17 cellular contexts compared by ENCODE assay signal in genomic region chr2:23518481-23519333, GRCh38.
DNase-seq lines count a peak whose midpoint lies in the region; ATAC-seq, FAIRE-seq and TF ChIP-seq lines count a peak whose summit lies in the region.
"Had no signal": no experiment of that assay in that cellular context is flagged by ENCODE, and none has a peak within 500 bp of the region (broad histone marks: within the 10 kb centered on the region; RNA-seq: fewer than 3 reads in every experiment).

No MANE protein-coding gene starts in this region.

- no TSS peak for BruUV-seq in HepG2 (replicated peaks; lab: Mats Ljungman, UMichigan)

- no peak overlapping the region for H2AFZ ChIP-seq in HepG2 (ENCODE audit: low read length)

- CTCF ChIA-PET in HepG2 (lab: Yijun Ruan, JAX; ENCODE audit: low intra/inter-chr PET ratio, low total read pairs): no interaction called here

- H3K4me2 ChIP-seq in HepG2 (ENCODE audit: low read depth, low read length): no peak overlapping the region
- H3K4me2 ChIP-seq: BLaER1, KMS-11 had no signal

- peak; percentile 5; the same call in 1 of the 3 replicates for ATAC-seq in HepG2
- no peak for ATAC-seq in right lobe of liver
- peak; percentile 64 to 67 for ATAC-seq in gastrocnemius medialis
- no peak for ATAC-seq in GM18517 (IDR thresholded peaks at IDR 0.05; ENCODE audit: unreplicated experiment)
- no peak for ATAC-seq in HG03045 (IDR thresholded peaks at IDR 0.05; ENCODE audit: unreplicated experiment)
- ATAC-seq: Right ventricle myocardium inferior had no signal

- H3K36me3 ChIP-seq in HepG2 (replicated peaks in 1 of 2; ENCODE audit: control insufficient read depth in 1 of 2, insufficient read depth in 2 of 2, low read length in 2 of 2): no peaks in the 10 kb centered on the region
- no peaks in the 10 kb centered on the region for H3K36me3 ChIP-seq in right lobe of liver
- H3K36me3 ChIP-seq in gastrocnemius medialis: no peaks in the 10 kb centered on the region
- no peaks in the 10 kb centered on the region for H3K36me3 ChIP-seq in MG63
- H3K36me3 ChIP-seq: BLaER1 had no signal

- POLR2A ChIA-PET in HepG2 (lab: Yijun Ruan, JAX): no interaction called here

- peaks cover 2 to 31% of the 10 kb centered on the region in 2 experiments; a peak in 4 of 5 replicates for H3K27me3 ChIP-seq in HepG2 (ENCODE audit: control insufficient read depth in 1 of 2, insufficient read depth in 2 of 2, low read length in 2 of 2)
- no peaks in the 10 kb centered on the region for H3K27me3 ChIP-seq in right lobe of liver
- no peaks in the 10 kb centered on the region for H3K27me3 ChIP-seq in gastrocnemius medialis
- no peaks in the 10 kb centered on the region for H3K27me3 ChIP-seq in MG63
- H3K27me3 ChIP-seq: BLaER1 had no signal

- peak overlapping the region; percentile 43 to 61 (median 47) for H3K27ac Mint-ChIP-seq in nephron

- DNase-seq in HepG2 (ENCODE audit: low spot score) (no peak), right lobe of liver (no peak), gastrocnemius medialis (peak; percentile 85 to 93), GM12892 (ENCODE audit: insufficient read length) (no peak), MG63 (no peak)
- DNase-seq: 8988T; CD8-positive, alpha-beta memory T cell; DMS 273 treated with DMSO at 0.1 percent for 48 hours; NCI-H1105 treated with DMSO at 0.1 percent for 48 hours; NCI-H187; NCI-H82 had no signal

- no peak for TF ChIP-seq RAD21 in HepG2 (CRISPR knock-in tag; IDR thresholded peaks at IDR 0.05)

- FAIRE-seq in HepG2 (lab: Jason Lieb, UNC) (no peak), GM12892 (lab: Jason Lieb, UNC) (no peak)

- H3K27me3 Mint-ChIP-seq in nephron (ENCODE audit: low read depth): peaks cover 15% of the 10 kb centered on the region

- H3K9me3 ChIP-seq in HepG2 (ENCODE audit: low read length): no peaks in the 10 kb centered on the region
- H3K9me3 ChIP-seq in right lobe of liver: no peaks in the 10 kb centered on the region
- no peaks in the 10 kb centered on the region for H3K9me3 ChIP-seq in gastrocnemius medialis
- H3K9me3 ChIP-seq in MG63: no peaks in the 10 kb centered on the region
- H3K9me3 ChIP-seq: BLaER1 had no signal

- WGBS in HepG2 (ENCODE audit: low lambda C conversion rate): 58% methylated on average over 13 of the region's 13 CpGs
- WGBS in right lobe of liver (ENCODE audit: insufficient coverage, low coverage, low lambda C conversion rate, missing lambda C conversion rate): 77% methylated on average over 2 of the region's 13 CpGs

- no peak for TF ChIP-seq EP300 in HepG2 (IDR thresholded peaks at IDR 0.05; ENCODE audit: low read depth in 2 of 2, low read length in 2 of 2)
- no peak for TF ChIP-seq EP300 in HepG2 (CRISPR knock-in tag; IDR thresholded peaks at IDR 0.05; ENCODE audit: borderline replicate concordance)

- no peaks in the 10 kb centered on the region for H4K20me1 ChIP-seq in HepG2 (ENCODE audit: insufficient read depth, low read length)
- H4K20me1 ChIP-seq: BLaER1 had no signal

- H3K9ac ChIP-seq in HepG2 (ENCODE audit: insufficient read depth, low read depth, low read length): no peak overlapping the region
- H3K9ac ChIP-seq: BLaER1, KMS-11 had no signal

- in situ Hi-C loops in HepG2 (cut with HindIII; ENCODE audit: extremely low pct_ligation_motif_present, low pct_unique_long_range_greater_than_20kb) (no loop called here), gastrocnemius medialis (cut with MboI; ENCODE audit: low sequenced_read_pairs in 4 of 4) (loop anchor here in 1 of 4 donors (5.0 to 10.0 kb wide), 3 partner anchors 79 to 226 kb away; no protein-coding TSS in a partner anchor)

- H3K27ac ChIP-seq in HepG2 (ENCODE audit: extremely low read length, insufficient read depth, low read length): no peak overlapping the region
- H3K27ac ChIP-seq in right lobe of liver: no peak overlapping the region
- peak overlapping the region; percentile 93 to 97 (median 96) for H3K27ac ChIP-seq in gastrocnemius medialis
- H3K27ac ChIP-seq: BLaER1, KMS-11 had no signal

- peak overlapping the region in 1 of 3 experiments; percentile 29 for H3K4me3 Mint-ChIP-seq in nephron
- H3K4me3 Mint-ChIP-seq: CD8-positive, alpha-beta memory T cell had no signal

- H3K79me2 ChIP-seq in HepG2 (ENCODE audit: insufficient read depth, low read length): no peaks in the 10 kb centered on the region

- TF ChIP-seq POLR2A in HepG2 (IDR thresholded peaks at IDR 0.05; ENCODE audit: insufficient read depth in 1 of 2, low read depth in 2 of 2, low read length in 2 of 2): no peak
- TF ChIP-seq POLR2A in right lobe of liver (IDR thresholded peaks at IDR 0.05): no peak
- no peak for TF ChIP-seq POLR2A in gastrocnemius medialis (IDR thresholded peaks at IDR 0.05)
- TF ChIP-seq POLR2A in GM12892 (IDR thresholded peaks at IDR 0.05; ENCODE audit: low read depth, low read length): no peak

- H3K4me1 Mint-ChIP-seq in nephron: peaks cover 85% of the 10 kb centered on the region
- H3K4me1 Mint-ChIP-seq: CD8-positive, alpha-beta memory T cell had no signal

- intact Hi-C loops in HepG2 (cut with micrococcal nuclease; ENCODE audit: unreplicated experiment): no loop called here
- intact Hi-C loops in right lobe of liver (cut with DNase I): no loop called here
- intact Hi-C loops in gastrocnemius medialis (cut with DNase I; ENCODE audit: low total_unique reads): loop anchor here (2.0 kb wide), 3 partner anchors 76 to 226 kb away; no protein-coding TSS in a partner anchor

- no peaks in the 10 kb centered on the region for H3K36me3 Mint-ChIP-seq in nephron (ENCODE audit: low read depth)
- H3K36me3 Mint-ChIP-seq: CD8-positive, alpha-beta memory T cell had no signal

- H3K4me1 ChIP-seq in HepG2 (ENCODE audit: insufficient read depth, low read length) (peaks cover 28% of the 10 kb centered on the region), right lobe of liver (no peaks in the 10 kb centered on the region), gastrocnemius medialis (peaks cover 67 to 78% of the 10 kb centered on the region in 2 donors)
- H3K4me1 ChIP-seq: BLaER1 had no signal

- H3K9me3 Mint-ChIP-seq in nephron: no peaks in the 10 kb centered on the region
- H3K9me3 Mint-ChIP-seq: CD8-positive, alpha-beta memory T cell had no signal

- H3K4me3 ChIP-seq in HepG2 (replicated peaks in 1 of 3; ENCODE audit: insufficient read depth in 1 of 3, low read depth in 2 of 3, low read length in 3 of 3) (no peak overlapping the region), right lobe of liver (no peak overlapping the region), gastrocnemius medialis (no peak overlapping the region), MG63 (no peak overlapping the region)
- H3K4me3 ChIP-seq: BLaER1 had no signal

- TF ChIP-seq CTCF in HepG2 (CRISPR knock-in tag; IDR thresholded peaks at IDR 0.05) (no peak), right lobe of liver (IDR thresholded peaks at IDR 0.05) (no peak), nephron (IDR thresholded peaks at IDR 0.05; ENCODE audit: unreplicated experiment in 3 of 3) (no peak), gastrocnemius medialis (IDR thresholded peaks at IDR 0.05 in 4 of 5, conservative IDR thresholded peaks at IDR 0.05 in 1 of 5) (no peak)

TF ChIP-seq in HepG2, 621 proteins besides CTCF, POLR2A, EP300 and RAD21 (continues in another document):
- no peak for TF ChIP-seq GABPA (IDR thresholded peaks at IDR 0.05; ENCODE audit: low read depth, low read length)
- no peak for TF ChIP-seq GABPA (CRISPR knock-in tag; IDR thresholded peaks at IDR 0.05; ENCODE audit: low read depth)
- no peak for TF ChIP-seq BRF2 (CRISPR knock-in tag; IDR thresholded peaks at IDR 0.05)
- TF ChIP-seq POLR2AphosphoS5 (IDR thresholded peaks at IDR 0.05; ENCODE audit: low read depth, low read length): no peak
- no peak for TF ChIP-seq ATF4 (CRISPR knock-in tag; IDR thresholded peaks at IDR 0.05)
- no peak for TF ChIP-seq ATF7-NPFF (CRISPR knock-in tag; IDR thresholded peaks at IDR 0.05; ENCODE audit: low read depth)
- TF ChIP-seq POLR2G (IDR thresholded peaks at IDR 0.05; ENCODE audit: low read depth, low read length): no peak
- TF ChIP-seq HOXA9 (CRISPR knock-in tag; IDR thresholded peaks at IDR 0.05; ENCODE audit: borderline replicate concordance): no peak
- no peak for TF ChIP-seq KAT8 (CRISPR knock-in tag; IDR thresholded peaks at IDR 0.05)
- TF ChIP-seq GTF3A (CRISPR knock-in tag; conservative IDR thresholded peaks at IDR 0.05): no peak
- TF ChIP-seq ZFP91 (CRISPR knock-in tag; IDR thresholded peaks at IDR 0.05; ENCODE audit: borderline replicate concordance): no peak

Comparison
In these comparisons a context has a peak if more than half of its experiments do, and no peak if none do; other contexts are left out.
1. ATAC-seq: peak in HepG2 (single experiment) and gastrocnemius medialis (2 of 2); none in right lobe of liver (0 of 4), GM18517 (single experiment) and HG03045 (single experiment).
2. DNase-seq: peak in gastrocnemius medialis (2 of 2); none in HepG2 (single experiment), right lobe of liver (0 of 3), GM12892 (single experiment) and MG63 (single experiment).
3. H3K27ac ChIP-seq: peak in gastrocnemius medialis (4 of 4); none in HepG2 (single experiment) and right lobe of liver (0 of 3).